8 cellular contexts compared by ENCODE assay signal in genomic region chr22:30591588-30592359, GRCh38. TPM values are rescaled to one million over a fixed set of nuclear protein-coding genes. Genes with fewer than 3 reads are reported as not detected.
DNase-seq lines count a peak whose midpoint lies in the region; ATAC-seq and TF ChIP-seq lines count a peak whose summit lies in the region.

Gene PES1, minus strand, starts transcription at chr22:30591910. Its CDS starts 77 bp downstream, at chr22:30591833.

- TF ChIP-seq EP300 in upper lobe of left lung (IDR thresholded peaks at IDR 0.05), result no peak

- H3K4me1 ChIP-seq in heart right ventricle, result peaks cover 3 to 21% (median 19%) of the 10 kb centered on the region in 9 donors
- H3K4me1 ChIP-seq in upper lobe of left lung, result peaks cover 16 to 22% (median 18%) of the 10 kb centered on the region in 4 donors

- intact Hi-C loops in heart right ventricle (cut with DNase I) (no loop called here), posterior cingulate gyrus (cut with DNase I) (no loop called here)

- H3K27me3 ChIP-seq in heart right ventricle (no peaks in the 10 kb centered on the region), upper lobe of left lung (no peaks in the 10 kb centered on the region)

- in situ Hi-C loops in GM13977 (cut with MboI; ENCODE audit: low pct_unique_long_range_greater_than_20kb, low sequenced_read_pairs, unreplicated experiment), result no loop called here

- no peaks in the 10 kb centered on the region for H3K9me3 ChIP-seq in heart right ventricle
- no peaks in the 10 kb centered on the region for H3K9me3 ChIP-seq in upper lobe of left lung

- H3K36me3 ChIP-seq in heart right ventricle (peaks cover 0 to 29% (median 20%) of the 10 kb centered on the region in 9 donors), upper lobe of left lung (peaks cover 13 to 25% (median 24%) of the 10 kb centered on the region in 4 donors)

- H3K4me3 ChIP-seq in heart right ventricle (peak within 1 kb of the TSS; percentile 51 to 94 (median 78)), upper lobe of left lung (peak within 1 kb of the TSS; percentile 74 to 96 (median 88))

- ATAC-seq in HG02870 (IDR thresholded peaks at IDR 0.05; ENCODE audit: unreplicated experiment), result peak; percentile 95
- peak; percentile 99 to 100 (median 100) for ATAC-seq in heart right ventricle
- ATAC-seq in upper lobe of left lung (ENCODE audit: low FRiP score in 2 of 2), result peak; percentile 98 to 99

- TF ChIP-seq POLR2A in upper lobe of left lung (IDR thresholded peaks at IDR 0.05), result peak in 2 of 4 donors; percentile 19 to 47

- H3K27ac ChIP-seq in heart right ventricle (peak within 1 kb of the TSS in 9 of 10 donors; percentile 41 to 92 (median 81)), upper lobe of left lung (peak within 1 kb of the TSS; percentile 77 to 84 (median 82))

- 0 to 1% methylated on average over 49 of the region's 49 CpGs for whole genome bisulfite sequencing in heart right ventricle, 2 donors
- WGBS in upper lobe of left lung, 2 donors, result 0 to 1% methylated on average over 40 to 49 of the region's 49 CpGs

- TF ChIP-seq CTCF in GM13977 (IDR thresholded peaks at IDR 0.05; ENCODE audit: extremely low read depth, insufficient read depth, missing control alignments), result no peak
- peak in 1 of 9 donors; percentile 5 for TF ChIP-seq CTCF in heart right ventricle (IDR thresholded peaks at IDR 0.05)
- no peak for TF ChIP-seq CTCF in upper lobe of left lung (IDR thresholded peaks at IDR 0.05)

- DNase-seq in GM13977 (ENCODE audit: low spot score) (peak; percentile 97), NCI-H146 treated with DMSO at 0.1 percent for 48 hours (lab: John Stamatoyannopoulos, UW; ENCODE audit: unreplicated experiment) (peak; percentile 91), T-helper 1 cell (peak; percentile 87 to 98 (median 91)), amniotic stem cell (lab: John Stamatoyannopoulos, UW) (peak; percentile 97), heart right ventricle (peak; percentile 91 to 97), posterior cingulate gyrus (peak; percentile 92 to 99 (median 95)), upper lobe of left lung (peak; percentile 95 to 97)

RNA-seq across cellular contexts. Expression of gene PES1, which starts in this region (rescaled TPM):
- total RNA-seq in heart right ventricle (10 to 100 TPM; 16.3 to 31.3 (median 24.5) TPM), upper lobe of left lung (10 to 100 TPM; 27.2 to 66.9 (median 56.9) TPM)
- polyA plus RNA-seq in heart right ventricle, result 10 to 100 TPM; 26.2 to 51.7 TPM

Comparison
In these comparisons a context has a peak if more than half of its experiments do, and no peak if none do; other contexts are left out.
1. Peak in every context shown above with its lines: DNase-seq, ATAC-seq, H3K4me3 ChIP-seq and H3K27ac ChIP-seq.